8 cellular contexts compared by ENCODE assay signal in genomic region chr13:77492982-77493381, GRCh38. TPM values are rescaled to one million over a fixed set of nuclear protein-coding genes. Genes with fewer than 3 reads are reported as not detected.
A peak's percentile ranks its signal among the peaks of the same experiment; 100 is the strongest.
DNase-seq lines count a peak whose midpoint lies in the region; ATAC-seq and TF ChIP-seq lines count a peak whose summit lies in the region.

No MANE protein-coding gene starts in this region.

- intact Hi-C loops in lower lobe of right lung (cut with DNase I): no loop called here

- DNase-seq in GM03348 (ENCODE audit: low spot score) (peak; percentile 25), NCI-H1105 (lab: John Stamatoyannopoulos, UW) (peak; percentile 48), amniotic epithelial cell (ENCODE audit: low read depth) (peak; percentile 29), lower lobe of right lung (no peak), UCSD-AML1 (lab: John Stamatoyannopoulos, UW; ENCODE audit: unreplicated experiment) (no peak), KG1 (lab: John Stamatoyannopoulos, UW) (no peak)
- no peak for DNase-seq in activated T-cell treated with anti-CD3 and anti-CD28 coated beads, Interleukin-2, amount 50 U/mL, for 1 hour

- H3K27me3 ChIP-seq in lower lobe of right lung (ENCODE audit: low read depth): no peaks in the 10 kb centered on the region

- ATAC-seq in GM21723 (IDR thresholded peaks at IDR 0.05; ENCODE audit: unreplicated experiment) (peak; percentile 69), lower lobe of right lung (peak; percentile 70 to 84)

- H3K4me1 ChIP-seq in lower lobe of right lung: no peaks in the 10 kb centered on the region

- TF ChIP-seq CTCF in lower lobe of right lung (IDR thresholded peaks at IDR 0.05): peak; percentile 54

- H3K4me3 ChIP-seq in lower lobe of right lung: no peak overlapping the region

- no peaks in the 10 kb centered on the region for H3K36me3 ChIP-seq in lower lobe of right lung

- H3K9me3 ChIP-seq in lower lobe of right lung: no peaks in the 10 kb centered on the region

- H3K27ac ChIP-seq in lower lobe of right lung: no peak overlapping the region

RNA-seq across cellular contexts. Expression of gene SCEL, which starts 42.5 kb away (rescaled TPM):
- 54.8 TPM for total RNA-seq in lower lobe of right lung

Comparison
In these comparisons a context has a peak if more than half of its experiments do, and no peak if none do; other contexts are left out.
1. DNase-seq: peak in GM03348 (single experiment), NCI-H1105 (single experiment) and amniotic epithelial cell (single experiment); none in lower lobe of right lung (single experiment), UCSD-AML1 (single experiment), activated T-cell treated with anti-CD3 and anti-CD28 coated beads, Interleukin-2, amount 50 U/mL, for 1 hour (single experiment) and KG1 (single experiment).